22 cellular contexts compared by ENCODE assay signal in genomic region chr4:150389896-150390530, GRCh38.
A peak's percentile ranks its signal among the peaks of the same experiment; 100 is the strongest.
DNase-seq lines count a peak whose midpoint lies in the region; ATAC-seq, FAIRE-seq and TF ChIP-seq lines count a peak whose summit lies in the region.
"Had no signal": no experiment of that assay in that cellular context is flagged by ENCODE, and none has a peak within 500 bp of the region (broad histone marks: within the 10 kb centered on the region; RNA-seq: fewer than 3 reads in every experiment).

No MANE protein-coding gene starts in this region.

- peaks cover 2% of the 10 kb centered on the region; the same call in 1 of the 2 replicates for H3K9me1 ChIP-seq in IMR-90 (ENCODE audit: insufficient read depth, low read length)

- no peak overlapping the region for H3K56ac ChIP-seq in IMR-90 (ENCODE audit: extremely low read depth, insufficient read depth, low read length)

- no peak overlapping the region for H3K4ac ChIP-seq in IMR-90 (ENCODE audit: low read depth, low read length)

- in situ Hi-C loops in IMR-90 (cut with MboI; ENCODE audit: low sequenced_read_pairs) (no loop called here), KBM-7 (cut with MboI; ENCODE audit: low pct_unique_long_range_greater_than_20kb, low sequenced_read_pairs) (no loop called here)

- H3K23ac ChIP-seq in IMR-90 (ENCODE audit: low read depth, low read length) = no peak overlapping the region

- H4K5ac ChIP-seq in IMR-90 (ENCODE audit: low read depth, low read length) = no peak overlapping the region

- H4K20me1 ChIP-seq in IMR-90 (ENCODE audit: insufficient read depth, low read length) (no peaks in the 10 kb centered on the region), astrocyte (ENCODE audit: insufficient read depth, low read length) (no peaks in the 10 kb centered on the region)
- H4K20me1 ChIP-seq: BLaER1 treated with 17β-estradiol and CSF1 and Interleukin-3, amounts not matched to agents 10 nM and 100 nM had no signal

- BruUV-seq in IMR-90 (replicated peaks; lab: Mats Ljungman, UMichigan) = no TSS peak

- TF ChIP-seq RAD21 in IMR-90 (IDR thresholded peaks at IDR 0.05; ENCODE audit: low read length) = no peak

- H3K79me2 ChIP-seq in astrocyte (ENCODE audit: insufficient read depth, low read length) = no peaks in the 10 kb centered on the region

- no peak overlapping the region for H2BK15ac ChIP-seq in IMR-90 (ENCODE audit: low read depth, low read length)

- H3K9ac ChIP-seq in IMR-90 (ENCODE audit: low read depth, low read length) (no peak overlapping the region), astrocyte (ENCODE audit: low read length) (no peak overlapping the region)
- H3K9ac ChIP-seq: BLaER1 treated with 17β-estradiol and CSF1 and Interleukin-3, amounts not matched to agents 10 nM and 100 nM had no signal

- intact Hi-C loops in IMR-90 (cut with micrococcal nuclease) = loop anchor here (5.0 kb wide), 1 partner anchor 192 kb away; the partner anchor contains the start of gene MAB21L2
- intact Hi-C loops in left colon (cut with DNase I, micrococcal nuclease) = no loop called here

- H4K91ac ChIP-seq in IMR-90 (ENCODE audit: insufficient read depth, low read depth, low read length) = no peak overlapping the region

- no peak for TF ChIP-seq POLR2A in IMR-90 (IDR thresholded peaks at IDR 0.05; ENCODE audit: low read depth, low read length)

- H3K4me3 ChIP-seq in IMR-90 (ENCODE audit: insufficient read depth, low read depth, low read length) (no peak overlapping the region), astrocyte (ENCODE audit: insufficient read depth, low read depth, low read length) (no peak overlapping the region), fibroblast of pulmonary artery (replicated peaks; ENCODE audit: low read depth, low read length) (no peak overlapping the region)
- H3K4me3 ChIP-seq: A549; BLaER1 treated with 17β-estradiol and CSF1 and Interleukin-3, amounts not matched to agents 10 nM and 100 nM had no signal

- peaks cover 4% of the 10 kb centered on the region for H3K9me3 Mint-ChIP-seq in astrocyte (ENCODE audit: unreplicated experiment)
- peaks cover 12% of the 10 kb centered on the region for H3K9me3 Mint-ChIP-seq in osteocyte (ENCODE audit: unreplicated experiment)

- no peak for ATAC-seq in IMR-90 (ENCODE audit: low read depth)
- ATAC-seq in left colon = no peak
- ATAC-seq: A549, PC-3 had no signal

- no peak overlapping the region for H2BK120ac ChIP-seq in IMR-90 (ENCODE audit: low read depth, low read length)

- H2BK5ac ChIP-seq in IMR-90 (ENCODE audit: low read depth, low read length, poor library complexity, severe bottlenecking) = no peak overlapping the region

- TF ChIP-seq CTCF in IMR-90 (conservative IDR thresholded peaks at IDR 0.05; ENCODE audit: low read depth, low read length) (no peak), astrocyte (IDR thresholded peaks at IDR 0.05; ENCODE audit: insufficient read depth, low read depth, low read length) (no peak), fibroblast of pulmonary artery (IDR thresholded peaks at IDR 0.05; ENCODE audit: low read length, missing control alignments) (no peak), osteocyte (IDR thresholded peaks at IDR 0.05) (no peak)

- no peak overlapping the region for H3K18ac ChIP-seq in IMR-90 (ENCODE audit: low read depth, low read length)

- H3K4me2 ChIP-seq in IMR-90 (ENCODE audit: low read depth, low read length) = no peak overlapping the region
- H3K4me2 ChIP-seq in astrocyte (ENCODE audit: low read length) = no peak overlapping the region
- H3K4me2 ChIP-seq: A549; BLaER1 treated with 17β-estradiol and CSF1 and Interleukin-3, amounts not matched to agents 10 nM and 100 nM had no signal

- dilution Hi-C loops in IMR-90 (cut with HindIII; ENCODE audit: low sequenced_read_pairs, unreplicated experiment) = no loop called here

- H3K27ac Mint-ChIP-seq in astrocyte (ENCODE audit: unreplicated experiment) (no peak overlapping the region), osteocyte (ENCODE audit: unreplicated experiment) (peak overlapping the region; percentile 3)
- H3K27ac Mint-ChIP-seq: HFFc6 had no signal

- no peak overlapping the region for H2BK20ac ChIP-seq in IMR-90 (ENCODE audit: low read depth, low read length)

- WGBS in IMR-90 (ENCODE audit: extremely low coverage in 2 of 2, insufficient read length in 1 of 2), 2 experiments = no CpG with 5 or more reads among the region's 2 CpGs

- H3K4me3 Mint-ChIP-seq in astrocyte (ENCODE audit: unreplicated experiment) = no peak overlapping the region
- no peak overlapping the region for H3K4me3 Mint-ChIP-seq in osteocyte (ENCODE audit: unreplicated experiment)
- H3K4me3 Mint-ChIP-seq: HFFc6 had no signal

- no peaks in the 10 kb centered on the region for H3K36me3 ChIP-seq in IMR-90 (ENCODE audit: control insufficient read depth, insufficient read depth, low read length)
- H3K36me3 ChIP-seq in astrocyte (ENCODE audit: insufficient read depth, low read length) = no peaks in the 10 kb centered on the region
- H3K36me3 ChIP-seq: BLaER1 treated with 17β-estradiol and CSF1 and Interleukin-3, amounts not matched to agents 10 nM and 100 nM had no signal

- H2AK5ac ChIP-seq in IMR-90 (ENCODE audit: low read depth, low read length) = no peak overlapping the region

- no peaks in the 10 kb centered on the region for H3K27me3 Mint-ChIP-seq in astrocyte (ENCODE audit: low read depth, unreplicated experiment)
- no peaks in the 10 kb centered on the region for H3K27me3 Mint-ChIP-seq in osteocyte (ENCODE audit: unreplicated experiment)

- POLR2A ChIA-PET in IMR-90 (lab: Charles Lee; ENCODE audit: unreplicated experiment) = no interaction called here

- H3K4me1 Mint-ChIP-seq in astrocyte (ENCODE audit: low read depth, unreplicated experiment) = peaks cover 8% of the 10 kb centered on the region
- H3K4me1 Mint-ChIP-seq in osteocyte (ENCODE audit: unreplicated experiment) = peaks cover 27% of the 10 kb centered on the region

- H3K4me1 ChIP-seq in IMR-90 (ENCODE audit: control insufficient read depth, insufficient read depth, low read length) (peaks cover 2% of the 10 kb centered on the region; the same call in 1 of the 2 replicates), astrocyte (ENCODE audit: insufficient read depth, low read length) (peaks cover 6% of the 10 kb centered on the region)
- H3K4me1 ChIP-seq: A549 had no signal

- FAIRE-seq in astrocyte (lab: Jason Lieb, UNC) = no peak
- FAIRE-seq: A549, D721Med, H54 had no signal

- H3K27me3 ChIP-seq in IMR-90 (ENCODE audit: control insufficient read depth, insufficient read depth, low read length) (no peaks in the 10 kb centered on the region), astrocyte (ENCODE audit: insufficient read depth, low read length) (no peaks in the 10 kb centered on the region)
- H3K27me3 ChIP-seq: BLaER1 treated with 17β-estradiol and CSF1 and Interleukin-3, amounts not matched to agents 10 nM and 100 nM had no signal

- H3K27ac ChIP-seq in IMR-90 (ENCODE audit: insufficient read depth, low read length) = no peak overlapping the region
- H3K27ac ChIP-seq in astrocyte (ENCODE audit: low read depth, low read length) = no peak overlapping the region
- H3K27ac ChIP-seq: A549; BLaER1 treated with 17β-estradiol and CSF1 and Interleukin-3, amounts not matched to agents 10 nM and 100 nM had no signal

- no peak overlapping the region for H3K14ac ChIP-seq in IMR-90 (replicated peaks; ENCODE audit: low read depth, low read length)

- no peak overlapping the region for H2AK9ac ChIP-seq in IMR-90 (replicated peaks; ENCODE audit: low read depth, low read length, poor library complexity)

- H2AFZ ChIP-seq in IMR-90 (replicated peaks; ENCODE audit: low read length, poor library complexity) (no peak overlapping the region), astrocyte (ENCODE audit: low read depth, low read length) (no peak overlapping the region)

- no peak overlapping the region for H4K8ac ChIP-seq in IMR-90 (ENCODE audit: low read depth in 2 of 2, low read length in 2 of 2)

- DNase-seq in IMR-90 = peak; percentile 30
- DNase-seq in astrocyte (ENCODE audit: low read depth) = peak; percentile 82
- DNase-seq in fibroblast of pulmonary artery (ENCODE audit: low read depth) = peak; percentile 53
- no peak for DNase-seq in osteocyte (ENCODE audit: extremely low spot score, unreplicated experiment)
- no peak for DNase-seq in activated CD4-positive, alpha-beta T cell treated with anti-CD3 and anti-CD28 coated beads for 4 hours
- DNase-seq in KBM-7 = no peak
- no peak for DNase-seq in NCI-H2107 treated with DMSO at 0.1 percent for 48 hours (lab: John Stamatoyannopoulos, UW; ENCODE audit: unreplicated experiment)
- no peak for DNase-seq in left colon
- DNase-seq: HFFc6, Karpas-422, NCI-H1092 treated with DMSO at 0.1 percent for 48 hours, NCI-H146, NCI-H2029 treated with DMSO at 0.1 percent for 48 hours, NCI-H2171 treated with DMSO at 0.1 percent for 48 hours, NCI-H446 treated with DMSO at 0.1 percent for 48 hours, PC-3, RPMI8226, SHP77 treated with DMSO at 0.1 percent for 48 hours had no signal

- CTCF ChIA-PET in IMR-90 (lab: Yijun Ruan, JAX) = no interaction called here

- H3K9me3 ChIP-seq in IMR-90 (ENCODE audit: control insufficient read depth, insufficient read depth, low read length) = no peaks in the 10 kb centered on the region
- no peaks in the 10 kb centered on the region for H3K9me3 ChIP-seq in astrocyte (ENCODE audit: insufficient read depth, low read depth, low read length)

- H3K79me1 ChIP-seq in IMR-90 (ENCODE audit: low read depth in 1 of 2, low read length in 2 of 2) = no peaks in the 10 kb centered on the region

- H3K36me3 Mint-ChIP-seq in astrocyte (ENCODE audit: low read depth, unreplicated experiment) (no peaks in the 10 kb centered on the region), osteocyte (ENCODE audit: unreplicated experiment) (peaks cover 11% of the 10 kb centered on the region)

TF ChIP-seq in IMR-90, 13 proteins besides CTCF, POLR2A, EP300 and RAD21 (continues in another document):
- TF ChIP-seq MAZ (IDR thresholded peaks at IDR 0.05; ENCODE audit: borderline replicate concordance, low read depth, low read length) (no peak), ELK1 (IDR thresholded peaks at IDR 0.05; ENCODE audit: borderline replicate concordance, low read depth, low read length) (no peak), RFX5 (IDR thresholded peaks at IDR 0.05; ENCODE audit: low read depth, low read length) (no peak)

Comparison
In these comparisons a context has a peak if more than half of its experiments do, and no peak if none do; other contexts are left out.
1. DNase-seq: peak in IMR-90 (single experiment), astrocyte (single experiment) and fibroblast of pulmonary artery (single experiment); none in osteocyte (single experiment), activated CD4-positive, alpha-beta T cell treated with anti-CD3 and anti-CD28 coated beads for 4 hours (0 of 2), KBM-7 (single experiment), NCI-H2107 treated with DMSO at 0.1 percent for 48 hours (single experiment) and left colon (0 of 2).